In genomic region chr5:144205141-144205551, GRCh38 we compare ENCODE assay signal across 8 cellular contexts. TPM values are rescaled to one million over a fixed set of nuclear protein-coding genes. Genes with fewer than 3 reads are reported as not detected.
DNase-seq lines count a peak whose midpoint lies in the region; ATAC-seq and TF ChIP-seq lines count a peak whose summit lies in the region.

No MANE protein-coding gene starts in this region.

- H3K27ac ChIP-seq in PC-3 (ENCODE audit: low read length) (no peak overlapping the region), psoas muscle (no peak overlapping the region)

- no peak overlapping the region for H3K9ac ChIP-seq in PC-3 (ENCODE audit: low read length)

- H3K36me3 ChIP-seq in PC-3 (ENCODE audit: low read depth, low read length) (no peaks in the 10 kb centered on the region), psoas muscle (ENCODE audit: insufficient read depth in 1 of 2, low read depth in 1 of 2) (no peaks in the 10 kb centered on the region)

- CTCF ChIA-PET in PC-3 (lab: Charles Lee), result interaction anchor here (0.6 kb wide), 1 partner anchor 1510 kb away, joined by 3 read pairs; no protein-coding TSS in a partner anchor

- TF ChIP-seq CTCF in PC-3 (conservative IDR thresholded peaks at IDR 0.05; ENCODE audit: low read depth, low read length) (no peak), fibroblast of villous mesenchyme (IDR thresholded peaks at IDR 0.05; ENCODE audit: insufficient read depth, low read depth, low read length) (no peak), psoas muscle (IDR thresholded peaks at IDR 0.05) (no peak)

- intact Hi-C loops in PC-3 (cut with micrococcal nuclease), result loop anchor here (2.0 kb wide), 2 partner anchors 1514 to 1620 kb away; no protein-coding TSS in a partner anchor
- intact Hi-C loops in psoas muscle (cut with DNase I), result loop anchor here (10.0 kb wide), 3 partner anchors 190 to 1840 kb away; no protein-coding TSS in a partner anchor

- peak; percentile 61 for ATAC-seq in PC-3
- ATAC-seq in psoas muscle, result peak in 2 of 4 donors; percentile 28 to 58
- no peak for ATAC-seq in HG03520 (IDR thresholded peaks at IDR 0.05; ENCODE audit: unreplicated experiment)
- no peak for ATAC-seq in GM21723 (IDR thresholded peaks at IDR 0.05; ENCODE audit: unreplicated experiment)
- ATAC-seq in GM21717 (IDR thresholded peaks at IDR 0.05; ENCODE audit: unreplicated experiment), result no peak

- H3K9me3 ChIP-seq in PC-3 (ENCODE audit: low read length), result no peaks in the 10 kb centered on the region
- H3K9me3 ChIP-seq in psoas muscle, result no peaks in the 10 kb centered on the region

- no peaks in the 10 kb centered on the region for H3K79me2 ChIP-seq in PC-3 (ENCODE audit: low read length)

- BruUV-seq in PC-3 (replicated peaks; lab: Mats Ljungman, UMichigan), result no TSS peak

- peak overlapping the region; percentile 55 for H2AFZ ChIP-seq in PC-3 (ENCODE audit: low read length)

- peak overlapping the region; percentile 79 for H3K4me2 ChIP-seq in PC-3 (ENCODE audit: low read length)

- H3F3A ChIP-seq in PC-3 (ENCODE audit: low read length, unreplicated experiment), result no peaks in the 10 kb centered on the region

- no peaks in the 10 kb centered on the region for H4K20me1 ChIP-seq in PC-3 (ENCODE audit: low read length)

- no peaks in the 10 kb centered on the region for H3K9me2 ChIP-seq in PC-3 (replicated peaks; ENCODE audit: low read length)

- peaks cover 48% of the 10 kb centered on the region for H3K27me3 ChIP-seq in PC-3 (ENCODE audit: low read length)
- H3K27me3 ChIP-seq in psoas muscle (ENCODE audit: insufficient read depth in 3 of 3, low read length in 2 of 3), result peaks cover 0 to 20% (median 4%) of the 10 kb centered on the region in 3 donors

- H3K4me1 ChIP-seq in PC-3 (ENCODE audit: insufficient read depth, low read length) (no peaks in the 10 kb centered on the region), psoas muscle (peaks cover 5% of the 10 kb centered on the region)

- H3K4me3 ChIP-seq in PC-3 (ENCODE audit: low read length) (peak overlapping the region; percentile 58), fibroblast of villous mesenchyme (ENCODE audit: low read depth, low read length) (peak overlapping the region; percentile 48), psoas muscle (peak overlapping the region; percentile 41)

- WGBS in psoas muscle, 3 donors, result 1% methylated on average over 30 to 31 of the region's 31 CpGs

- DNase-seq in EH (ENCODE audit: low read depth) (peak; percentile 79), PC-3 (peak; percentile 9), fibroblast of villous mesenchyme (ENCODE audit: low read depth) (peak; percentile 38), psoas muscle (peak; percentile 17 to 49), SIG-M5 treated with dmso at 0.1 percent for 504 hours (lab: John Stamatoyannopoulos, UW; ENCODE audit: unreplicated experiment) (no peak)

- POLR2A ChIA-PET in PC-3 (lab: Charles Lee; ENCODE audit: unreplicated experiment), result no interaction called here

RNA-seq across cellular contexts. Expression of gene KCTD16, which starts 34.5 kb away (rescaled TPM):
- total RNA-seq in PC-3 (2014; rRNA removed), result not detected in 2 replicates
- total RNA-seq in fibroblast of villous mesenchyme, result 0.97 and 3.0 TPM in 2 replicates
- total RNA-seq in psoas muscle, result under 1 TPM in 1 of 4 donors, not detected in 3; 0.04 TPM
- polyA plus RNA-seq in psoas muscle, result under 1 TPM in 2 of 3 donors, not detected in 1; 0.01 TPM

RNA-seq across cellular contexts. Expression of gene YIPF5, which starts 34.7 kb away (rescaled TPM):
- 17.6 and 24.1 TPM in 2 replicates for total RNA-seq in PC-3 (2014; rRNA removed)
- total RNA-seq in fibroblast of villous mesenchyme, result 94.4 and 160 TPM in 2 replicates
- 10 to 100 TPM; 12.7 to 21.1 (median 15.6) TPM for total RNA-seq in psoas muscle
- 10 to 100 TPM in 2 of 3 donors, 1 to 10 TPM in 1; 6.7 to 15.6 (median 14.3) TPM for polyA plus RNA-seq in psoas muscle
